In genomic region chr1:37691497-37692077, GRCh38 we compare ENCODE assay signal across 8 cellular contexts. TPM values are rescaled to one million over a fixed set of nuclear protein-coding genes. Genes with fewer than 3 reads are reported as not detected.
A peak's percentile ranks its signal among the peaks of the same experiment; 100 is the strongest.
DNase-seq lines count a peak whose midpoint lies in the region; ATAC-seq, FAIRE-seq and TF ChIP-seq lines count a peak whose summit lies in the region.

No MANE protein-coding gene starts in this region.

- DNase-seq in Right ventricle myocardium inferior (ENCODE audit: missing footprints) (peak; percentile 80), cardiac septum (ENCODE audit: low spot score) (no peak), T-helper 9 cell (peak; percentile 12), ecto neural progenitor cell (ENCODE audit: low spot score) (peak; percentile 63), mesendoderm (peak; percentile 32), GM12892 (ENCODE audit: insufficient read length) (no peak)

- FAIRE-seq in GM12892 (lab: Jason Lieb, UNC) = no peak

- no peak overlapping the region for H2BK120ac ChIP-seq in mesendoderm (ENCODE audit: low read depth, low read length)

- no peaks in the 10 kb centered on the region; the same call in 1 of the 2 replicates for H3K27me3 ChIP-seq in HUES6 (ENCODE audit: control insufficient read depth, insufficient read depth, low read length)
- H3K27me3 ChIP-seq in mesendoderm (ENCODE audit: insufficient read depth, low read length, poor library complexity) = no peaks in the 10 kb centered on the region

- no peak overlapping the region for H3K4ac ChIP-seq in mesendoderm (ENCODE audit: low read depth, low read length)

- no peak overlapping the region for H4K8ac ChIP-seq in mesendoderm (ENCODE audit: low read depth, low read length)

- H3K23ac ChIP-seq in mesendoderm (ENCODE audit: low read length) = peak overlapping the region; percentile 24

- H2AK5ac ChIP-seq in mesendoderm (ENCODE audit: low read length) = no peak overlapping the region

- no peak overlapping the region for H2BK15ac ChIP-seq in mesendoderm (replicated peaks; ENCODE audit: low read depth)

- no peak overlapping the region for H4K5ac ChIP-seq in mesendoderm (ENCODE audit: low read length)

- H2BK5ac ChIP-seq in mesendoderm (ENCODE audit: low read length) = no peak overlapping the region

- H3K36me3 ChIP-seq in HUES6 (ENCODE audit: control insufficient read depth, insufficient read depth, low read length) = peaks cover 38% of the 10 kb centered on the region
- H3K36me3 ChIP-seq in mesendoderm (ENCODE audit: control insufficient read depth, insufficient read depth, low read length) = peaks cover 6% of the 10 kb centered on the region

- H3K4me2 ChIP-seq in mesendoderm (ENCODE audit: low read length) = peak overlapping the region; percentile 66

- H3K79me1 ChIP-seq in mesendoderm (ENCODE audit: low read length) = peaks cover 19% of the 10 kb centered on the region

- H3K79me2 ChIP-seq in mesendoderm (ENCODE audit: control insufficient read depth, insufficient read depth, low read length) = peaks cover 23% of the 10 kb centered on the region

- H3K56ac ChIP-seq in mesendoderm (ENCODE audit: low read length) = peak overlapping the region; percentile 94

- no peaks in the 10 kb centered on the region for H3K9me3 ChIP-seq in HUES6 (ENCODE audit: control insufficient read depth, insufficient read depth, low read depth, low read length)

- H3K4me3 ChIP-seq in HUES6 (ENCODE audit: low read depth, low read length) = peak overlapping the region; percentile 92
- peak overlapping the region; percentile 63 for H3K4me3 ChIP-seq in mesendoderm (ENCODE audit: low read length)

- no CpG with 5 or more reads among the region's 45 CpGs for WGBS in mesendoderm (ENCODE audit: extremely low coverage, insufficient coverage, low lambda C conversion rate)

- ATAC-seq in Right ventricle myocardium inferior = peak; percentile 12

- no peak for TF ChIP-seq POLR2A in GM12892 (IDR thresholded peaks at IDR 0.05; ENCODE audit: low read depth, low read length)

- H3K27ac ChIP-seq in HUES6 (ENCODE audit: low read depth, low read length) (no peak overlapping the region), mesendoderm (ENCODE audit: low read depth, low read length) (no peak overlapping the region), temporal lobe (ENCODE audit: low read depth, low read length) (peak overlapping the region; percentile 19)

- peak overlapping the region; percentile 52 for H3K9ac ChIP-seq in HUES6 (ENCODE audit: low read length)
- peak overlapping the region; percentile 84 for H3K9ac ChIP-seq in mesendoderm (ENCODE audit: low read length)

- H3K4me1 ChIP-seq in HUES6 (ENCODE audit: control insufficient read depth, insufficient read depth, low read length) (peaks cover 11% of the 10 kb centered on the region), mesendoderm (ENCODE audit: control insufficient read depth, low read depth, low read length) (peaks cover 8% of the 10 kb centered on the region)

- H3K18ac ChIP-seq in mesendoderm (ENCODE audit: low read length) = no peak overlapping the region

- intact Hi-C loops in Right ventricle myocardium inferior (cut with DNase I) = loop anchor here (2.0 to 5.0 kb wide), 4 partner anchors 97 to 241 kb away; partner anchors contain the start of genes C1orf122, GNL2 and YRDC
- intact Hi-C loops in cardiac septum (cut with DNase I) = loop anchor here (2.0 to 5.0 kb wide), 4 partner anchors 116 to 256 kb away; partner anchors contain the start of genes C1orf122, INPP5B, MTF1 and YRDC

RNA-seq across cellular contexts. Expression of gene CDCA8, which starts 0.7 kb away (rescaled TPM):
- 0.60 TPM for total RNA-seq in Right ventricle myocardium inferior
- total RNA-seq in cardiac septum = 0.27 TPM
- 46.4 TPM for polyA plus RNA-seq in mesendoderm (2013, experiment 1 of 2)
- 47.5 TPM for polyA plus RNA-seq in mesendoderm (2013, experiment 2 of 2)
- 1.2 TPM for total RNA-seq in temporal lobe
- 22.7 TPM for polyA plus RNA-seq in GM12892 (2012; ENCODE audit: missing spikeins)

RNA-seq across cellular contexts. Expression of gene RSPO1, which starts 56.9 kb away (rescaled TPM):
- total RNA-seq in Right ventricle myocardium inferior = not detected
- total RNA-seq in cardiac septum = not detected
- 0.04 TPM for polyA plus RNA-seq in mesendoderm (2013, experiment 1 of 2)
- 0.04 TPM for polyA plus RNA-seq in mesendoderm (2013, experiment 2 of 2)
- total RNA-seq in temporal lobe = not detected
- not detected for polyA plus RNA-seq in GM12892 (2012; ENCODE audit: missing spikeins)

Comparison
In these comparisons a context has a peak if more than half of its experiments do, and no peak if none do; other contexts are left out.
1. DNase-seq: peak in Right ventricle myocardium inferior (single experiment), T-helper 9 cell (single experiment), ecto neural progenitor cell (single experiment) and mesendoderm (single experiment); none in cardiac septum (single experiment) and GM12892 (single experiment).